8 cellular contexts compared by ENCODE assay signal in genomic region chr7:99224263-99224947, GRCh38. TPM values are rescaled to one million over a fixed set of nuclear protein-coding genes. Genes with fewer than 3 reads are reported as not detected.
DNase-seq lines count a peak whose midpoint lies in the region; ATAC-seq and TF ChIP-seq lines count a peak whose summit lies in the region.

No MANE protein-coding gene starts in this region.

- H3K4me1 Mint-ChIP-seq in WTC11 = no peaks in the 10 kb centered on the region

- H3K9me3 ChIP-seq in vagina = no peaks in the 10 kb centered on the region

- no peaks in the 10 kb centered on the region for H3K36me3 Mint-ChIP-seq in WTC11

- no peak overlapping the region for H3K27ac Mint-ChIP-seq in WTC11

- POLR2A ChIA-PET in WTC11 (lab: Charles Lee) = no interaction called here

- intact Hi-C loops in vagina (cut with DNase I) = no loop called here

- CTCF ChIA-PET in WTC11 (lab: Charles Lee) = interaction anchor here (0.8 kb wide), 1 partner anchor 12 kb away, joined by 3 read pairs; no protein-coding TSS in a partner anchor

- DNase-seq in AG08395 (ENCODE audit: low spot score) (peak; percentile 26), H4 (ENCODE audit: low spot score) (peak; percentile 79), RPMI8226 (peak; percentile 61), iris pigment epithelial cell (ENCODE audit: low read depth) (peak; percentile 41), WTC11 (ENCODE audit: low spot score) (no peak), GOT3 (lab: John Stamatoyannopoulos, UW) (no peak), vagina (ENCODE audit: extremely low spot score in 2 of 2) (no peak)

- peaks cover 3% of the 10 kb centered on the region for H3K4me1 ChIP-seq in vagina

- H3K4me3 ChIP-seq in vagina = no peak overlapping the region

- H3K4me3 Mint-ChIP-seq in WTC11 = no peak overlapping the region

- no peak for TF ChIP-seq POLR2A in vagina (IDR thresholded peaks at IDR 0.05)

- H3K36me3 ChIP-seq in vagina = no peaks in the 10 kb centered on the region

- H3K27me3 Mint-ChIP-seq in WTC11 (ENCODE audit: low read depth) = no peaks in the 10 kb centered on the region

- no peak for ATAC-seq in HG02763 (IDR thresholded peaks at IDR 0.05; ENCODE audit: unreplicated experiment)
- no peak for ATAC-seq in WTC11

- no peaks in the 10 kb centered on the region for H3K27me3 ChIP-seq in vagina

- no peak for TF ChIP-seq CTCF in WTC11 (IDR thresholded peaks at IDR 0.05)
- TF ChIP-seq CTCF in vagina (IDR thresholded peaks at IDR 0.05) = no peak

- no peaks in the 10 kb centered on the region for H3K9me3 Mint-ChIP-seq in WTC11

- H3K27ac ChIP-seq in vagina = no peak overlapping the region

TF ChIP-seq in WTC11, 78 proteins besides CTCF, POLR2A, EP300 and RAD21:
- no peak for TF ChIP-seq USF2 (CRISPR knock-in tag; IDR thresholded peaks at IDR 0.05)
- TF ChIP-seq AFF4 (CRISPR knock-in tag; IDR thresholded peaks at IDR 0.05; ENCODE audit: borderline replicate concordance) = no peak
- TF ChIP-seq ZBTB43 (CRISPR knock-in tag; IDR thresholded peaks at IDR 0.05) = no peak
- no peak for TF ChIP-seq ZNF232 (CRISPR knock-in tag; IDR thresholded peaks at IDR 0.05)
- no peak for TF ChIP-seq ETV6 (CRISPR knock-in tag; IDR thresholded peaks at IDR 0.05)
- TF ChIP-seq HMGA2 (CRISPR knock-in tag; IDR thresholded peaks at IDR 0.05) = no peak
- no peak for TF ChIP-seq ATF1 (CRISPR knock-in tag; IDR thresholded peaks at IDR 0.05)
- no peak for TF ChIP-seq GABPB1 (CRISPR knock-in tag; IDR thresholded peaks at IDR 0.05)
- TF ChIP-seq ZNF532 (CRISPR knock-in tag; IDR thresholded peaks at IDR 0.05; ENCODE audit: borderline replicate concordance) = no peak
- TF ChIP-seq JAZF1 (CRISPR knock-in tag; IDR thresholded peaks at IDR 0.05) = no peak
- no peak for TF ChIP-seq FOXJ3 (CRISPR knock-in tag; IDR thresholded peaks at IDR 0.05; ENCODE audit: borderline replicate concordance)

RNA-seq across cellular contexts. Expression of gene KPNA7, which starts 16.5 kb away (rescaled TPM):
- total RNA-seq in H4 (2014; rRNA removed; shearing (Covaris generic)) = not detected in 2 replicates
- total RNA-seq in WTC11 (2021) (not detected in 3 replicates), vagina (not detected)

RNA-seq across cellular contexts. Expression of gene MYH16, which starts 48.2 kb away (rescaled TPM):
- 0.15 TPM in 1 of 2 replicates, not detected in the other for total RNA-seq in H4 (2014; rRNA removed; shearing (Covaris generic))
- total RNA-seq in WTC11 (2021) = not detected in 3 replicates
- not detected for total RNA-seq in vagina

Comparison
In these comparisons a context has a peak if more than half of its experiments do, and no peak if none do; other contexts are left out.
1. DNase-seq: peak in AG08395 (single experiment), H4 (single experiment), RPMI8226 (single experiment) and iris pigment epithelial cell (single experiment); none in WTC11 (single experiment), GOT3 (single experiment) and vagina (0 of 2).